In the genomic region with DNA sequence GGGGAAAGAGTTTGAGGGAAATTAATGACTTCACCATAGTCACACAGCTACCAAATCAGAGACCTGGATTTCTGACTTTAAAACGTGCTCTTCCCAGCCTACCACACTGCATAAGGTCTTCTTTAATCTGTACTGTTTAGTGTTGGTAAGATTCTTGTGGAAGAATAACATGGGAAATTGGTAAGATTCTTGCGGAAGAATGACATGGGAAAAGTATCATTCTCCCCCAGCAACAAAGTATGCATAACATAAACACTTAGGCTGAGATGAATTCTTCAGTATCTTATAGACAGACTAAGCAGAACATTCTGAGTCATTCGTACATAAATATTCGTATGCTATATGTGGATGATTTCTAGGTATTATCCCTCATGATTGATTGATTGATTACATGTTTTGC, we compare ENCODE assay signal across 19 cellular contexts.
A peak's percentile ranks its signal among the peaks of the same experiment; 100 is the strongest.
DNase-seq lines count a peak whose midpoint lies in the region; TF ChIP-seq lines count a peak whose summit lies in the region.
"Had no signal": no experiment of that assay in that cellular context is flagged by ENCODE, and none has a peak within 500 bp of the region (broad histone marks: within the 10 kb centered on the region; RNA-seq: fewer than 3 reads in every experiment).

No MANE protein-coding gene starts in this region.

- peak; percentile 53 for DNase-seq in AG04450 (ENCODE audit: low read depth, low spot score)
- DNase-seq in NCI-H226: peak; percentile 23
- peak in 1 of 61 donors; percentile 12 for DNase-seq in caudate nucleus (lab: John Stamatoyannopoulos, UW)
- DNase-seq in inferior parietal cortex (ENCODE audit: extremely low spot score): peak; percentile 14
- DNase-seq in hippocampal formation (lab: John Stamatoyannopoulos, UW): no peak
- DNase-seq in activated CD8-positive, alpha-beta memory T cell treated with anti-CD3 and anti-CD28 coated beads, Interleukin-2, amount 50 U/mL, for 48 hours: no peak
- no peak for DNase-seq in activated CD4-positive, alpha-beta T cell treated with anti-CD3 and anti-CD28 coated beads for 48 hours
- no peak for DNase-seq in effector CD8-positive, alpha-beta T cell (lab: John Stamatoyannopoulos, UW)
- DNase-seq: activated CD4-positive, alpha-beta T cell treated with anti-CD3 and anti-CD28 coated beads for 1 hour; glutamatergic neuron; left ventricle myocardium superior; mucosa of descending colon; NCI-H1436; NCI-H526; stimulated activated CD4-positive, alpha-beta T cell treated with anti-CD3 and anti-CD28 coated beads, Interleukin-12 subunit alpha, Interleukin-12 subunit beta, amount 100 ng/mL, for 4 hours; stimulated activated CD8-positive, alpha-beta memory T cell treated with anti-CD3 and anti-CD28 coated beads, Interleukin-4, amount 100 ng/mL, for 48 hours; T-cell had no signal

- POLR2A ChIA-PET in AG04450 (lab: Yijun Ruan, JAX): interaction anchor here (0.6 to 1.5 kb wide), 2 partner anchors 170 to 232 kb away, joined by 3 read pairs; a partner anchor contains a TSS

- H3K9me3 ChIP-seq in AG04450 (ENCODE audit: control insufficient read depth, insufficient read depth, low read length): no peaks in the 10 kb centered on the region
- H3K9me3 ChIP-seq: mucosa of descending colon had no signal

- CTCF ChIA-PET in AG04450 (lab: Charles Lee): interaction anchor here (0.7 kb wide), 1 partner anchor 95 kb away, joined by 3 read pairs; no protein-coding TSS in a partner anchor

- H3K27me3 ChIP-seq in AG04450 (ENCODE audit: control insufficient read depth, insufficient read depth, low read length): no peaks in the 10 kb centered on the region
- H3K27me3 ChIP-seq: breast epithelium had no signal

- no peak overlapping the region for H3K4me3 ChIP-seq in AG04450 (ENCODE audit: low read depth, low read length)
- H3K4me3 ChIP-seq: breast epithelium, mucosa of descending colon had no signal

- H3K27ac ChIP-seq in AG04450 (ENCODE audit: low read depth, low read length) (no peak overlapping the region), caudate nucleus (ENCODE audit: low read depth, low read length) (peak overlapping the region; percentile 80)
- H3K27ac ChIP-seq: breast epithelium, C4-2B had no signal

- TF ChIP-seq CTCF in AG04450 (IDR thresholded peaks at IDR 0.05; ENCODE audit: low read depth, low read length): no peak

Comparison
In these comparisons a context has a peak if more than half of its experiments do, and no peak if none do; other contexts are left out.
1. DNase-seq: peak in AG04450 (single experiment), NCI-H226 (single experiment) and inferior parietal cortex (single experiment); none in hippocampal formation (0 of 2), activated CD8-positive, alpha-beta memory T cell treated with anti-CD3 and anti-CD28 coated beads, Interleukin-2, amount 50 U/mL, for 48 hours (single experiment), activated CD4-positive, alpha-beta T cell treated with anti-CD3 and anti-CD28 coated beads for 48 hours (single experiment) and effector CD8-positive, alpha-beta T cell (single experiment).